In genomic region chr16:1971678-1972489, GRCh38 we compare ENCODE assay signal across 8 cellular contexts. TPM values are rescaled to one million over a fixed set of nuclear protein-coding genes. Genes with fewer than 3 reads are reported as not detected.
A peak's percentile ranks its signal among the peaks of the same experiment; 100 is the strongest.
DNase-seq lines count a peak whose midpoint lies in the region; TF ChIP-seq lines count a peak whose summit lies in the region.

Gene TBL3 (plus strand): TSS chr16:1972053. CDS start chr16:1972165, 112 bp downstream.

- H3K4me1 Mint-ChIP-seq in nephron progenitor cell = peaks cover 20% of the 10 kb centered on the region
- peaks cover 24% of the 10 kb centered on the region for H3K4me1 Mint-ChIP-seq in stimulated activated naive CD8-positive, alpha-beta T cell treated with anti-CD3 and anti-CD28 coated beads, Interleukin-15, Interleukin-2, amounts not matched to agents 100 ng/mL and 50 ng/mL, for 24 hours (ENCODE audit: low read depth)

- DNase-seq in ELR (ENCODE audit: low read depth) (peak; percentile 95), H4 (ENCODE audit: low spot score) (peak; percentile 91), LoVo (ENCODE audit: low spot score) (peak; percentile 94), fibroblast of the aortic adventitia (ENCODE audit: low read depth) (peak; percentile 92), nephron progenitor cell (peak; percentile 94)
- peak; percentile 99 for DNase-seq in activated effector memory CD4-positive, alpha-beta T cell treated with anti-CD3 and anti-CD28 coated beads, Interleukin-2, amount 50 U/mL, for 16 hours

- H3K9me3 Mint-ChIP-seq in nephron progenitor cell = no peaks in the 10 kb centered on the region
- H3K9me3 Mint-ChIP-seq in stimulated activated naive CD8-positive, alpha-beta T cell treated with anti-CD3 and anti-CD28 coated beads, Interleukin-15, Interleukin-2, amounts not matched to agents 100 ng/mL and 50 ng/mL, for 24 hours = no peaks in the 10 kb centered on the region

- peaks cover 8% of the 10 kb centered on the region for H3K27me3 Mint-ChIP-seq in nephron progenitor cell (ENCODE audit: low read depth, poor library complexity)
- no peaks in the 10 kb centered on the region for H3K27me3 Mint-ChIP-seq in stimulated activated naive CD8-positive, alpha-beta T cell treated with anti-CD3 and anti-CD28 coated beads, Interleukin-15, Interleukin-2, amounts not matched to agents 100 ng/mL and 50 ng/mL, for 24 hours

- H3K4me3 ChIP-seq in fibroblast of the aortic adventitia (ENCODE audit: low read depth, low read length) = peak within 1 kb of the TSS; percentile 86

- TF ChIP-seq POLR2A in Raji (IDR thresholded peaks at IDR 0.05; ENCODE audit: insufficient read depth, low read depth, low read length) = peak; percentile 93

- H3K27ac Mint-ChIP-seq in nephron progenitor cell = peak within 1 kb of the TSS; percentile 96
- H3K27ac Mint-ChIP-seq in stimulated activated naive CD8-positive, alpha-beta T cell treated with anti-CD3 and anti-CD28 coated beads, Interleukin-15, Interleukin-2, amounts not matched to agents 100 ng/mL and 50 ng/mL, for 24 hours = peak within 1 kb of the TSS; percentile 98

- no peaks in the 10 kb centered on the region for H3K36me3 Mint-ChIP-seq in nephron progenitor cell (ENCODE audit: low read depth)
- H3K36me3 Mint-ChIP-seq in stimulated activated naive CD8-positive, alpha-beta T cell treated with anti-CD3 and anti-CD28 coated beads, Interleukin-15, Interleukin-2, amounts not matched to agents 100 ng/mL and 50 ng/mL, for 24 hours (ENCODE audit: low read depth) = peaks cover 22% of the 10 kb centered on the region

- peak within 1 kb of the TSS; percentile 95 for H3K4me3 Mint-ChIP-seq in nephron progenitor cell
- H3K4me3 Mint-ChIP-seq in stimulated activated naive CD8-positive, alpha-beta T cell treated with anti-CD3 and anti-CD28 coated beads, Interleukin-15, Interleukin-2, amounts not matched to agents 100 ng/mL and 50 ng/mL, for 24 hours = peak within 1 kb of the TSS; percentile 98

- TF ChIP-seq CTCF in fibroblast of the aortic adventitia (IDR thresholded peaks at IDR 0.05; ENCODE audit: insufficient read depth, low read length) = no peak
- TF ChIP-seq CTCF in nephron progenitor cell (IDR thresholded peaks at IDR 0.05) = no peak

RNA-seq across cellular contexts. Expression of gene TBL3, which starts in this region (rescaled TPM):
- total RNA-seq in H4 (2014; rRNA removed; shearing (Covaris generic)) = 50.8 and 55.9 TPM in 2 replicates
- 22.7 and 31.8 TPM in 2 replicates for total RNA-seq in fibroblast of the aortic adventitia (ENCODE audit: low replicate concordance)

Comparison
In these comparisons a context has a peak if more than half of its experiments do, and no peak if none do; other contexts are left out.
1. Peak in every context shown above with its lines: DNase-seq and H3K4me3 ChIP-seq.